In the genomic region with DNA sequence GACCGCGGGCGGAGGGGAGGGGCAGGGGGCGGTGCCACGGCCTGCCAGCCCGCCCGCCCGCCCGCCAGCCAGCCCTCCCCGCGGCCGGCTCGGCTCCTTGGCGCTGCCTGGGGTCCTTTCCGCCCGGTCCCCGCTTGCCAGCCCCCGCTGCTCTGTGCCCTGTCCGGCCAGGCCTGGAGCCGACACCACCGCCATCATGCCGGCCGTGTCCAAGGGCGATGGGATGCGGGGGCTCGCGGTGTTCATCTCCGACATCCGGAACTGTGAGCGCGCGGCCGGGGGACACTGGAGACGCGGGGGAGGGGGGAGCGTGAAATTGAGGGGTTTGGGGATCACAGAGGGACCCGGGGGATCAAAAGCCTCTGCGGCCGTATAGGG, we compare ENCODE assay signal across 1 cellular context.
TF ChIP-seq lines count a peak whose summit lies in the region.

A gene (plus strand): TSS at position 64 of the 378 bp plus-strand sequence. CDS start 133 bp downstream, at position 197.

TF ChIP-seq in K562, 482 proteins besides CTCF, POLR2A, EP300 and RAD21 (continued from another document and continues in another):
- TF ChIP-seq GABPB1 (CRISPR knock-in tag; IDR thresholded peaks at IDR 0.05) (0 out of 2 replicates have a peak, but pooled peaks have one; percentile 5), ZNF444 (CRISPR knock-in tag; IDR thresholded peaks at IDR 0.05) (no peak), KAT7 (CRISPR knock-in tag; IDR thresholded peaks at IDR 0.05; ENCODE audit: borderline replicate concordance) (peak; percentile 75; the same call in 1 of the 2 replicates), COPS2 (conservative IDR thresholded peaks at IDR 0.05) (no peak), NONO (IDR thresholded peaks at IDR 0.05; ENCODE audit: low read depth in 2 of 2, low read length in 1 of 2) (0 out of 4 replicates have a peak, but pooled peaks of 1 of the 2 experiments have one; percentile 26), CBFA2T2 (conservative IDR thresholded peaks at IDR 0.05) (no peak), FOXA1 (IDR thresholded peaks at IDR 0.05; ENCODE audit: borderline replicate concordance) (no peak), POLR2G (IDR thresholded peaks at IDR 0.05; ENCODE audit: low read depth, low read length) (peak; percentile 63), ARNT (IDR thresholded peaks at IDR 0.05) (no peak), RBBP5 (IDR thresholded peaks at IDR 0.05; ENCODE audit: borderline replicate concordance, insufficient read depth, low read length, poor library complexity, severe bottlenecking) (peak; percentile 35), FIP1L1 (IDR thresholded peaks at IDR 0.05; ENCODE audit: low read depth, low read length, poor library complexity, severe bottlenecking) (no peak), ESRRA (IDR thresholded peaks at IDR 0.05; ENCODE audit: borderline replicate concordance, low read depth) (no peak), TAF9B (IDR thresholded peaks at IDR 0.05; ENCODE audit: partially characterized antibody) (no peak), ZNF146 (CRISPR knock-in tag; IDR thresholded peaks at IDR 0.05; ENCODE audit: unreplicated experiment) (no peak), IRF2 (CRISPR knock-in tag; IDR thresholded peaks at IDR 0.05) (no peak), CEBPG (CRISPR knock-in tag; IDR thresholded peaks at IDR 0.05) (no peak), CEBPG (tag; conservative IDR thresholded peaks at IDR 0.05 in 1 of 2, IDR thresholded peaks at IDR 0.05 in 1 of 2) (no peak), SMARCA5 (IDR thresholded peaks at IDR 0.05) (no peak), HIVEP1 (CRISPR knock-in tag; IDR thresholded peaks at IDR 0.05) (no peak), TBL1XR1 (IDR thresholded peaks at IDR 0.05; ENCODE audit: low read length in 2 of 2) (0 out of 4 replicates have a peak, but pooled peaks of 1 of the 2 experiments have one; percentile 30), DIDO1 (tag; IDR thresholded peaks at IDR 0.05; ENCODE audit: low read depth) (no peak), MECOM (CRISPR knock-in tag; IDR thresholded peaks at IDR 0.05) (no peak), HDAC1 (IDR thresholded peaks at IDR 0.05) (peak in 1 of 2 experiments; percentile 65; a peak in 1 of 4 replicates), FOXJ3 (CRISPR knock-in tag; IDR thresholded peaks at IDR 0.05) (no peak), SAFB2 (IDR thresholded peaks at IDR 0.05; ENCODE audit: borderline replicate concordance, low read depth, low read length, severe bottlenecking) (no peak), FOSL1 (tag; conservative IDR thresholded peaks at IDR 0.05) (no peak), ETV1 (tag; conservative IDR thresholded peaks at IDR 0.05; ENCODE audit: low read depth) (peak; percentile 38; the same call in 1 of the 2 replicates), SREBF2 (CRISPR knock-in tag; IDR thresholded peaks at IDR 0.05) (no peak)
- TF ChIP-seq, protein P1, sequence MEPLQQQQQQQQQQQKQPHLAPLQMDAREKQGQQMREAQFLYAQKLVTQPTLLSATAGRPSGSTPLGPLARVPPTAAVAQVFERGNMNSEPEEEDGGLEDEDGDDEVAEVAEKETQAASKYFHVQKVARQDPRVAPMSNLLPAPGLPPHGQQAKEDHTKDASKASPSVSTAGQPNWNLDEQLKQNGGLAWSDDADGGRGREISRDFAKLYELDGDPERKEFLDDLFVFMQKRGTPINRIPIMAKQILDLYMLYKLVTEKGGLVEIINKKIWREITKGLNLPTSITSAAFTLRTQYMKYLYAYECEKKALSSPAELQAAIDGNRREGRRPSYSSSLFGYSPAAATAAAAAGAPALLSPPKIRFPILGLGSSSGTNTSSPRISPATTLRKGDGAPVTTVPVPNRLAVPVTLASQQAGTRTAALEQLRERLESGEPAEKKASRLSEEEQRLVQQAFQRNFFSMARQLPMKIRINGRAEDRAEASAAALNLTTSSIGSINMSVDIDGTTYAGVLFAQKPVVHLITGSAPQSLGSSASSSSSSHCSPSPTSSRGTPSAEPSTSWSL (CRISPR knock-in tag; IDR thresholded peaks at IDR 0.05; ENCODE audit: borderline replicate concordance) = no peak
- TF ChIP-seq, protein P2, sequence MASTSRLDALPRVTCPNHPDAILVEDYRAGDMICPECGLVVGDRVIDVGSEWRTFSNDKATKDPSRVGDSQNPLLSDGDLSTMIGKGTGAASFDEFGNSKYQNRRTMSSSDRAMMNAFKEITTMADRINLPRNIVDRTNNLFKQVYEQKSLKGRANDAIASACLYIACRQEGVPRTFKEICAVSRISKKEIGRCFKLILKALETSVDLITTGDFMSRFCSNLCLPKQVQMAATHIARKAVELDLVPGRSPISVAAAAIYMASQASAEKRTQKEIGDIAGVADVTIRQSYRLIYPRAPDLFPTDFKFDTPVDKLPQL (IDR thresholded peaks at IDR 0.05; ENCODE audit: extremely low read depth, insufficient read length) = no peak
- TF ChIP-seq, protein P3, sequence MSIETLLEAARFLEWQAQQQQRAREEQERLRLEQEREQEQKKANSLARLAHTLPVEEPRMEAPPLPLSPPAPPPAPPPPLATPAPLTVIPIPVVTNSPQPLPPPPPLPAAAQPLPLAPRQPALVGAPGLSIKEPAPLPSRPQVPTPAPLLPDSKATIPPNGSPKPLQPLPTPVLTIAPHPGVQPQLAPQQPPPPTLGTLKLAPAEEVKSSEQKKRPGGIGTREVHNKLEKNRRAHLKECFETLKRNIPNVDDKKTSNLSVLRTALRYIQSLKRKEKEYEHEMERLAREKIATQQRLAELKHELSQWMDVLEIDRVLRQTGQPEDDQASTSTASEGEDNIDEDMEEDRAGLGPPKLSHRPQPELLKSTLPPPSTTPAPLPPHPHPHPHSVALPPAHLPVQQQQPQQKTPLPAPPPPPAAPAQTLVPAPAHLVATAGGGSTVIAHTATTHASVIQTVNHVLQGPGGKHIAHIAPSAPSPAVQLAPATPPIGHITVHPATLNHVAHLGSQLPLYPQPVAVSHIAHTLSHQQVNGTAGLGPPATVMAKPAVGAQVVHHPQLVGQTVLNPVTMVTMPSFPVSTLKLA (conservative IDR thresholded peaks at IDR 0.05) = peak; percentile 3 to 47; a peak in 1 of 4 replicates
- TF ChIP-seq, protein P4, sequence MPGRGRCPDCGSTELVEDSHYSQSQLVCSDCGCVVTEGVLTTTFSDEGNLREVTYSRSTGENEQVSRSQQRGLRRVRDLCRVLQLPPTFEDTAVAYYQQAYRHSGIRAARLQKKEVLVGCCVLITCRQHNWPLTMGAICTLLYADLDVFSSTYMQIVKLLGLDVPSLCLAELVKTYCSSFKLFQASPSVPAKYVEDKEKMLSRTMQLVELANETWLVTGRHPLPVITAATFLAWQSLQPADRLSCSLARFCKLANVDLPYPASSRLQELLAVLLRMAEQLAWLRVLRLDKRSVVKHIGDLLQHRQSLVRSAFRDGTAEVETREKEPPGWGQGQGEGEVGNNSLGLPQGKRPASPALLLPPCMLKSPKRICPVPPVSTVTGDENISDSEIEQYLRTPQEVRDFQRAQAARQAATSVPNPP (IDR thresholded peaks at IDR 0.05; ENCODE audit: borderline replicate concordance, insufficient read depth, insufficient read length) = no peak
- TF ChIP-seq, protein P5, sequence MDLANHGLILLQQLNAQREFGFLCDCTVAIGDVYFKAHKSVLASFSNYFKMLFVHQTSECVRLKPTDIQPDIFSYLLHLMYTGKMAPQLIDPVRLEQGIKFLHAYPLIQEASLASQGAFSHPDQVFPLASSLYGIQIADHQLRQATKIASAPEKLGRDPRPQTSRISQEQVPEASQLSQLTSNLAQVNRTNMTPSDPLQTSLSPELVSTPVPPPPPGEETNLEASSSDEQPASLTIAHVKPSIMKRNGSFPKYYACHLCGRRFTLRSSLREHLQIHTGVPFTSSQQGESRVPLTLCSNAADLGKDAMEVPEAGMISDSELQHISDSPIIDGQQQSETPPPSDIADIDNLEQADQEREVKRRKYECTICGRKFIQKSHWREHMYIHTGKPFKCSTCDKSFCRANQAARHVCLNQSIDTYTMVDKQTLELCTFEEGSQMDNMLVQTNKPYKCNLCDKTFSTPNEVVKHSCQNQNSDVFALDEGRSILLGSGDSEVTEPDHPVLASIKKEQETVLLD (IDR thresholded peaks at IDR 0.05) = no peak
- TF ChIP-seq, protein P6, sequence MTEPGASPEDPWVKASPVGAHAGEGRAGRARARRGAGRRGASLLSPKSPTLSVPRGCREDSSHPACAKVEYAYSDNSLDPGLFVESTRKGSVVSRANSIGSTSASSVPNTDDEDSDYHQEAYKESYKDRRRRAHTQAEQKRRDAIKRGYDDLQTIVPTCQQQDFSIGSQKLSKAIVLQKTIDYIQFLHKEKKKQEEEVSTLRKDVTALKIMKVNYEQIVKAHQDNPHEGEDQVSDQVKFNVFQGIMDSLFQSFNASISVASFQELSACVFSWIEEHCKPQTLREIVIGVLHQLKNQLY (CRISPR knock-in tag; conservative IDR thresholded peaks at IDR 0.05) = no peak
- TF ChIP-seq, protein P7, sequence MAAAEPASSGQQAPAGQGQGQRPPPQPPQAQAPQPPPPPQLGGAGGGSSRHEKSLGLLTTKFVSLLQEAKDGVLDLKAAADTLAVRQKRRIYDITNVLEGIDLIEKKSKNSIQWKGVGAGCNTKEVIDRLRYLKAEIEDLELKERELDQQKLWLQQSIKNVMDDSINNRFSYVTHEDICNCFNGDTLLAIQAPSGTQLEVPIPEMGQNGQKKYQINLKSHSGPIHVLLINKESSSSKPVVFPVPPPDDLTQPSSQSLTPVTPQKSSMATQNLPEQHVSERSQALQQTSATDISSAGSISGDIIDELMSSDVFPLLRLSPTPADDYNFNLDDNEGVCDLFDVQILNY (CRISPR knock-in tag; IDR thresholded peaks at IDR 0.05) = no peak
- TF ChIP-seq, protein P8, sequence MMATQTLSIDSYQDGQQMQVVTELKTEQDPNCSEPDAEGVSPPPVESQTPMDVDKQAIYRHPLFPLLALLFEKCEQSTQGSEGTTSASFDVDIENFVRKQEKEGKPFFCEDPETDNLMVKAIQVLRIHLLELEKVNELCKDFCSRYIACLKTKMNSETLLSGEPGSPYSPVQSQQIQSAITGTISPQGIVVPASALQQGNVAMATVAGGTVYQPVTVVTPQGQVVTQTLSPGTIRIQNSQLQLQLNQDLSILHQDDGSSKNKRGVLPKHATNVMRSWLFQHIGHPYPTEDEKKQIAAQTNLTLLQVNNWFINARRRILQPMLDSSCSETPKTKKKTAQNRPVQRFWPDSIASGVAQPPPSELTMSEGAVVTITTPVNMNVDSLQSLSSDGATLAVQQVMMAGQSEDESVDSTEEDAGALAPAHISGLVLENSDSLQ (IDR thresholded peaks at IDR 0.05) = no peak
- TF ChIP-seq, protein P9, sequence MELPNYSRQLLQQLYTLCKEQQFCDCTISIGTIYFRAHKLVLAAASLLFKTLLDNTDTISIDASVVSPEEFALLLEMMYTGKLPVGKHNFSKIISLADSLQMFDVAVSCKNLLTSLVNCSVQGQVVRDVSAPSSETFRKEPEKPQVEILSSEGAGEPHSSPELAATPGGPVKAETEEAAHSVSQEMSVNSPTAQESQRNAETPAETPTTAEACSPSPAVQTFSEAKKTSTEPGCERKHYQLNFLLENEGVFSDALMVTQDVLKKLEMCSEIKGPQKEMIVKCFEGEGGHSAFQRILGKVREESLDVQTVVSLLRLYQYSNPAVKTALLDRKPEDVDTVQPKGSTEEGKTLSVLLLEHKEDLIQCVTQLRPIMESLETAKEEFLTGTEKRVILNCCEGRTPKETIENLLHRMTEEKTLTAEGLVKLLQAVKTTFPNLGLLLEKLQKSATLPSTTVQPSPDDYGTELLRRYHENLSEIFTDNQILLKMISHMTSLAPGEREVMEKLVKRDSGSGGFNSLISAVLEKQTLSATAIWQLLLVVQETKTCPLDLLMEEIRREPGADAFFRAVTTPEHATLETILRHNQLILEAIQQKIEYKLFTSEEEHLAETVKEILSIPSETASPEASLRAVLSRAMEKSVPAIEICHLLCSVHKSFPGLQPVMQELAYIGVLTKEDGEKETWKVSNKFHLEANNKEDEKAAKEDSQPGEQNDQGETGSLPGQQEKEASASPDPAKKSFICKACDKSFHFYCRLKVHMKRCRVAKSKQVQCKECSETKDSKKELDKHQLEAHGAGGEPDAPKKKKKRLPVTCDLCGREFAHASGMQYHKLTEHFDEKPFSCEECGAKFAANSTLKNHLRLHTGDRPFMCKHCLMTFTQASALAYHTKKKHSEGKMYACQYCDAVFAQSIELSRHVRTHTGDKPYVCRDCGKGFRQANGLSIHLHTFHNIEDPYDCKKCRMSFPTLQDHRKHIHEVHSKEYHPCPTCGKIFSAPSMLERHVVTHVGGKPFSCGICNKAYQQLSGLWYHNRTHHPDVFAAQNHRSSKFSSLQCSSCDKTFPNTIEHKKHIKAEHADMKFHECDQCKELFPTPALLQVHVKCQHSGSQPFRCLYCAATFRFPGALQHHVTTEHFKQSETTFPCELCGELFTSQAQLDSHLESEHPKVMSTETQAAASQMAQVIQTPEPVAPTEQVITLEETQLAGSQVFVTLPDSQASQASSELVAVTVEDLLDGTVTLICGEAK (IDR thresholded peaks at IDR 0.05) = no peak
- TF ChIP-seq, protein P9 (CRISPR knock-in tag; IDR thresholded peaks at IDR 0.05) = no peak
- TF ChIP-seq, protein P10, sequence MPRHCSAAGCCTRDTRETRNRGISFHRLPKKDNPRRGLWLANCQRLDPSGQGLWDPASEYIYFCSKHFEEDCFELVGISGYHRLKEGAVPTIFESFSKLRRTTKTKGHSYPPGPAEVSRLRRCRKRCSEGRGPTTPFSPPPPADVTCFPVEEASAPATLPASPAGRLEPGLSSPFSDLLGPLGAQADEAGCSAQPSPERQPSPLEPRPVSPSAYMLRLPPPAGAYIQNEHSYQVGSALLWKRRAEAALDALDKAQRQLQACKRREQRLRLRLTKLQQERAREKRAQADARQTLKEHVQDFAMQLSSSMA (CRISPR knock-in tag; IDR thresholded peaks at IDR 0.05) = no peak
